In genomic region chr13:66362485-66362884, GRCh38 we compare ENCODE assay signal across 17 cellular contexts.
"Had no signal": no experiment of that assay in that cellular context is flagged by ENCODE, and none has a peak within 500 bp of the region (broad histone marks: within the 10 kb centered on the region; RNA-seq: fewer than 3 reads in every experiment).

No MANE protein-coding gene starts in this region.

- ATAC-seq: stimulated activated memory B cell treated with anti-CD40 and anti-IgM and Interleukin-4, amounts not matched to agents 10 μg/mL and 1 μg/mL and 100 μg/mL, for 72 hours had no signal

- H3K27ac Mint-ChIP-seq: activated CD4-positive, alpha-beta memory T cell treated with anti-CD3 and anti-CD28 coated beads, Interleukin-2, amount 10 ng/mL, durations not matched to agents 7 days and 5 days; activated naive CD4-positive, alpha-beta T cell treated with anti-CD3 and anti-CD28 coated beads for 36 hours; activated T-helper 2 cell treated with anti-CD3 and anti-CD28 coated beads, Interferon-gamma antibody, Interleukin-2, Interleukin-4, amounts not matched to agents 10 μg/mL and 5 μg/mL and 100 μg/mL, durations not matched to agents 14 hours and 24 hours and 36 hours; mesothelial cell of epicardium; nephron; stimulated activated memory B cell treated with anti-CD40 and anti-IgM and Interleukin-4, amounts not matched to agents 10 μg/mL and 1 μg/mL and 100 μg/mL, for 72 hours had no signal

- H3K4me1 Mint-ChIP-seq: activated CD4-positive, alpha-beta memory T cell treated with anti-CD3 and anti-CD28 coated beads, Interleukin-2, amount 10 ng/mL, durations not matched to agents 7 days and 5 days; stimulated activated memory B cell treated with anti-CD40 and anti-IgM and Interleukin-4, amounts not matched to agents 10 μg/mL and 1 μg/mL and 100 μg/mL, for 72 hours had no signal

- H3K36me3 Mint-ChIP-seq: mesothelial cell of epicardium; stimulated activated memory B cell treated with anti-CD40 and anti-IgM and Interleukin-4, amounts not matched to agents 10 μg/mL and 1 μg/mL and 100 μg/mL, for 72 hours had no signal

- H3K27me3 Mint-ChIP-seq: activated CD4-positive, alpha-beta memory T cell treated with anti-CD3 and anti-CD28 coated beads, Interleukin-2, amount 10 ng/mL, durations not matched to agents 7 days and 5 days; stimulated activated memory B cell treated with anti-CD40 and anti-IgM and Interleukin-4, amounts not matched to agents 10 μg/mL and 1 μg/mL and 100 μg/mL, for 72 hours had no signal

- DNase-seq: activated CD4-positive, alpha-beta memory T cell treated with anti-CD3 and anti-CD28 coated beads, Interleukin-2, amount 10 ng/mL, durations not matched to agents 7 days and 5 days; activated CD4-positive, alpha-beta T cell treated with anti-CD3 and anti-CD28 coated beads for 48 hours; activated CD4-positive, CD25-positive, alpha-beta regulatory T cell; activated naive CD4-positive, alpha-beta T cell treated with anti-CD3 and anti-CD28 coated beads for 36 hours; activated T-cell treated with anti-CD3 and anti-CD28 coated beads, Interleukin-2, amount 50 U/mL, for 1 hour; anterior cingulate cortex; brain microvascular endothelial cell; central memory CD4-positive, alpha-beta T cell; dorsolateral prefrontal cortex; islet precursor cell; sigmoid colon; stimulated activated CD4-positive, alpha-beta T cell treated with anti-CD3 and anti-CD28 coated beads, Interleukin-4, amount 100 ng/mL, for 4 hours; thyroid gland had no signal

- H3K9me3 Mint-ChIP-seq: activated T-helper 2 cell treated with anti-CD3 and anti-CD28 coated beads, Interferon-gamma antibody, Interleukin-2, Interleukin-4, amounts not matched to agents 10 μg/mL and 5 μg/mL and 100 μg/mL, durations not matched to agents 14 hours and 24 hours and 36 hours; mesothelial cell of epicardium; nephron; stimulated activated memory B cell treated with anti-CD40 and anti-IgM and Interleukin-4, amounts not matched to agents 10 μg/mL and 1 μg/mL and 100 μg/mL, for 72 hours had no signal

- H3K4me3 Mint-ChIP-seq: activated CD4-positive, alpha-beta memory T cell treated with anti-CD3 and anti-CD28 coated beads, Interleukin-2, amount 10 ng/mL, durations not matched to agents 7 days and 5 days; activated naive CD4-positive, alpha-beta T cell treated with anti-CD3 and anti-CD28 coated beads for 36 hours; mesothelial cell of epicardium; nephron; stimulated activated memory B cell treated with anti-CD40 and anti-IgM and Interleukin-4, amounts not matched to agents 10 μg/mL and 1 μg/mL and 100 μg/mL, for 72 hours had no signal
